In genomic region chr9:87657190-87657589, GRCh38 we compare ENCODE assay signal across 1 cellular context.
TF ChIP-seq lines count a peak whose summit lies in the region.

No MANE protein-coding gene starts in this region.

TF ChIP-seq in HEK293, 187 proteins besides CTCF, POLR2A, EP300 and RAD21 (continued from another document):
- peak; percentile 50; the same call in 1 of the 2 replicates for TF ChIP-seq PRDM10 (tag by site-specific recombination; IDR thresholded peaks at IDR 0.05)
- TF ChIP-seq KLF8 (tag by site-specific recombination; IDR thresholded peaks at IDR 0.05), result no peak
- TF ChIP-seq ZNF629 (tag by site-specific recombination; IDR thresholded peaks at IDR 0.05), result peak; percentile 54
- no peak for TF ChIP-seq ZNF660 (tag by site-specific recombination; IDR thresholded peaks at IDR 0.05)
- TF ChIP-seq ZNF132 (tag by site-specific recombination; IDR thresholded peaks at IDR 0.05; ENCODE audit: borderline replicate concordance), result no peak
- TF ChIP-seq BCL11B (tag by site-specific recombination; IDR thresholded peaks at IDR 0.05; ENCODE audit: low read depth), result no peak
- no peak for TF ChIP-seq ZNF561 (tag by site-specific recombination; IDR thresholded peaks at IDR 0.05; ENCODE audit: borderline replicate concordance)
- TF ChIP-seq ZNF560 (tag by site-specific recombination; IDR thresholded peaks at IDR 0.05; ENCODE audit: borderline replicate concordance), result no peak
- TF ChIP-seq ZNF785 (tag by site-specific recombination; IDR thresholded peaks at IDR 0.05), result no peak
- TF ChIP-seq ATF2 (tag by site-specific recombination; IDR thresholded peaks at IDR 0.05; ENCODE audit: low read depth), result peak; percentile 66
- no peak for TF ChIP-seq TCF7L2 (IDR thresholded peaks at IDR 0.05; ENCODE audit: borderline replicate concordance, low read depth, low read length)
- no peak for TF ChIP-seq ZBTB6 (tag by site-specific recombination; IDR thresholded peaks at IDR 0.05)
- TF ChIP-seq FEZF1 (tag by site-specific recombination; IDR thresholded peaks at IDR 0.05), result no peak
- TF ChIP-seq ZNF138 (tag by site-specific recombination; IDR thresholded peaks at IDR 0.05; ENCODE audit: borderline replicate concordance), result no peak
